ENCODE assay signal across 8 cellular contexts in genomic region chr7:108525985-108526767, GRCh38. TPM values are rescaled to one million over a fixed set of nuclear protein-coding genes. Genes with fewer than 3 reads are reported as not detected.
A peak's percentile ranks its signal among the peaks of the same experiment; 100 is the strongest.
DNase-seq lines count a peak whose midpoint lies in the region; FAIRE-seq and TF ChIP-seq lines count a peak whose summit lies in the region.

A gene with protein sequence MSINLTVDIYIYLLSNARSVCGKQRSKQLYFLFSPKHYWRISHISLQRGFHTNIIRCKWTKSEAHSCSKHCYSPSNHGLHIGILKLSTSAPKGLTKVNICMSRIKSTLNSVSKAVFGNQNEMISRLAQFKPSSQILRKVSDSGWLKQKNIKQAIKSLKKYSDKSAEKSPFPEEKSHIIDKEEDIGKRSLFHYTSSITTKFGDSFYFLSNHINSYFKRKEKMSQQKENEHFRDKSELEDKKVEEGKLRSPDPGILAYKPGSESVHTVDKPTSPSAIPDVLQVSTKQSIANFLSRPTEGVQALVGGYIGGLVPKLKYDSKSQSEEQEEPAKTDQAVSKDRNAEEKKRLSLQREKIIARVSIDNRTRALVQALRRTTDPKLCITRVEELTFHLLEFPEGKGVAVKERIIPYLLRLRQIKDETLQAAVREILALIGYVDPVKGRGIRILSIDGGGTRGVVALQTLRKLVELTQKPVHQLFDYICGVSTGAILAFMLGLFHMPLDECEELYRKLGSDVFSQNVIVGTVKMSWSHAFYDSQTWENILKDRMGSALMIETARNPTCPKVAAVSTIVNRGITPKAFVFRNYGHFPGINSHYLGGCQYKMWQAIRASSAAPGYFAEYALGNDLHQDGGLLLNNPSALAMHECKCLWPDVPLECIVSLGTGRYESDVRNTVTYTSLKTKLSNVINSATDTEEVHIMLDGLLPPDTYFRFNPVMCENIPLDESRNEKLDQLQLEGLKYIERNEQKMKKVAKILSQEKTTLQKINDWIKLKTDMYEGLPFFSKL (minus strand): TSS chr7:108526135. CDS start chr7:108515491, 10,644 bp downstream.

- no peak within 1 kb of the TSS for H2BK12ac ChIP-seq in neuronal stem cell (ENCODE audit: low read length)

- H2BK15ac ChIP-seq in neuronal stem cell (ENCODE audit: low read length): no peak within 1 kb of the TSS

- peaks cover 31% of the 10 kb centered on the region for H3K4me1 Mint-ChIP-seq in HFFc6 (ENCODE audit: low read depth)
- H3K4me1 Mint-ChIP-seq in activated naive CD4-positive, alpha-beta T cell treated with anti-CD3 and anti-CD28 coated beads, Interleukin-2, amount 10 ng/mL, durations not matched to agents 7 days and 5 days: peaks cover 42% of the 10 kb centered on the region

- H3K9me3 ChIP-seq in SK-N-MC (ENCODE audit: low read depth, low read length) (no peaks in the 10 kb centered on the region), neuronal stem cell (replicated peaks in 1 of 2; ENCODE audit: control insufficient read depth in 2 of 2, insufficient read depth in 1 of 2, low read depth in 1 of 2, low read length in 2 of 2) (no peaks in the 10 kb centered on the region)

- no peak within 1 kb of the TSS for H2AK5ac ChIP-seq in neuronal stem cell (ENCODE audit: low read depth, low read length)

- CTCF ChIA-PET in activated naive CD4-positive, alpha-beta T cell treated with anti-CD3 and anti-CD28 coated beads, Interleukin-2, amount 10 ng/mL, durations not matched to agents 7 days and 5 days (lab: Charles Lee): interaction anchor here (0.5 to 1.5 kb wide), 2 partner anchors 34 to 345 kb away, joined by 3 read pairs; no protein-coding TSS in a partner anchor

- H3K9ac ChIP-seq in SK-N-MC (ENCODE audit: insufficient read length) (peak within 1 kb of the TSS; percentile 92), neuronal stem cell (ENCODE audit: low read depth, low read length, poor library complexity) (peak within 1 kb of the TSS; percentile 80)

- H3K36me3 ChIP-seq in SK-N-MC (ENCODE audit: insufficient read depth, low read length) (peaks cover 2% of the 10 kb centered on the region; the same call in 1 of the 2 replicates), neuronal stem cell (replicated peaks in 1 of 2; ENCODE audit: control insufficient read depth in 2 of 2, insufficient read depth in 2 of 2, low read length in 2 of 2) (no peaks in the 10 kb centered on the region)

- peak; percentile 96 for FAIRE-seq in frontal cortex (lab: Jason Lieb, UNC)

- H3K36me3 Mint-ChIP-seq in HFFc6 (ENCODE audit: low read depth): no peaks in the 10 kb centered on the region
- peaks cover 10% of the 10 kb centered on the region for H3K36me3 Mint-ChIP-seq in activated naive CD4-positive, alpha-beta T cell treated with anti-CD3 and anti-CD28 coated beads, Interleukin-2, amount 10 ng/mL, durations not matched to agents 7 days and 5 days

- H3K27ac ChIP-seq in SK-N-MC: peak within 1 kb of the TSS; percentile 94
- peak within 1 kb of the TSS; percentile 95 for H3K27ac ChIP-seq in neuronal stem cell (replicated peaks; ENCODE audit: low read length)

- peaks cover 1% of the 10 kb centered on the region for H3K79me1 ChIP-seq in neuronal stem cell (ENCODE audit: low read depth, low read length)

- WGBS in neuronal stem cell (ENCODE audit: extremely low coverage in 2 of 2, insufficient read length in 2 of 2, insufficient replicate concordance in 1 of 2), 2 donors: no CpG with 5 or more reads among the region's 64 CpGs

- peak within 1 kb of the TSS; percentile 96 for H3K18ac ChIP-seq in neuronal stem cell (ENCODE audit: low read length)

- peaks cover 4% of the 10 kb centered on the region for H3K27me3 Mint-ChIP-seq in HFFc6 (ENCODE audit: insufficient read depth)
- no peaks in the 10 kb centered on the region for H3K27me3 Mint-ChIP-seq in activated naive CD4-positive, alpha-beta T cell treated with anti-CD3 and anti-CD28 coated beads, Interleukin-2, amount 10 ng/mL, durations not matched to agents 7 days and 5 days

- H4K91ac ChIP-seq in neuronal stem cell (ENCODE audit: low read depth, low read length, poor library complexity): no peak within 1 kb of the TSS

- peak within 1 kb of the TSS; percentile 94 for H3K23ac ChIP-seq in neuronal stem cell (ENCODE audit: low read depth, low read length, poor library complexity)

- H2BK5ac ChIP-seq in neuronal stem cell (ENCODE audit: low read length): peak within 1 kb of the TSS; percentile 94

- peak within 1 kb of the TSS; percentile 76 for H3K4me2 ChIP-seq in neuronal stem cell (ENCODE audit: insufficient read depth, low read length, poor library complexity, severe bottlenecking)

- H3K4me3 Mint-ChIP-seq in HFFc6: peak within 1 kb of the TSS; percentile 96
- peak within 1 kb of the TSS; percentile 92 for H3K4me3 Mint-ChIP-seq in activated naive CD4-positive, alpha-beta T cell treated with anti-CD3 and anti-CD28 coated beads, Interleukin-2, amount 10 ng/mL, durations not matched to agents 7 days and 5 days

- peak within 1 kb of the TSS; percentile 94 for H2AFZ ChIP-seq in neuronal stem cell (ENCODE audit: low read length)

- H3K9me3 Mint-ChIP-seq in HFFc6: no peaks in the 10 kb centered on the region
- H3K9me3 Mint-ChIP-seq in activated naive CD4-positive, alpha-beta T cell treated with anti-CD3 and anti-CD28 coated beads, Interleukin-2, amount 10 ng/mL, durations not matched to agents 7 days and 5 days: no peaks in the 10 kb centered on the region

- H3K27ac Mint-ChIP-seq in HFFc6: peak within 1 kb of the TSS; percentile 99
- peak within 1 kb of the TSS; percentile 99 for H3K27ac Mint-ChIP-seq in activated naive CD4-positive, alpha-beta T cell treated with anti-CD3 and anti-CD28 coated beads, Interleukin-2, amount 10 ng/mL, durations not matched to agents 7 days and 5 days

- H2BK120ac ChIP-seq in neuronal stem cell (ENCODE audit: low read depth, low read length): no peak within 1 kb of the TSS

- TF ChIP-seq CTCF in HFFc6 (IDR thresholded peaks at IDR 0.05) (no peak; the same call in 1 of the 2 replicates), NB4 (IDR thresholded peaks at IDR 0.05; ENCODE audit: low read depth, low read length) (no peak), subcutaneous adipose tissue (IDR thresholded peaks at IDR 0.05; ENCODE audit: low read depth) (no peak)

- H3K27me3 ChIP-seq in neuronal stem cell (ENCODE audit: control insufficient read depth in 3 of 3, insufficient read depth in 3 of 3, low read depth in 1 of 3, low read length in 3 of 3): no peaks in the 10 kb centered on the region

- H3K4me3 ChIP-seq in NB4 (ENCODE audit: low read depth, low read length): peak within 1 kb of the TSS; percentile 88
- peak within 1 kb of the TSS; percentile 87 for H3K4me3 ChIP-seq in SK-N-MC
- H3K4me3 ChIP-seq in neuronal stem cell (ENCODE audit: low read length in 2 of 2): peak within 1 kb of the TSS; percentile 71 to 85

- TF ChIP-seq POLR2A in NB4 (IDR thresholded peaks at IDR 0.05; ENCODE audit: extremely low read depth, insufficient read length): peak; percentile 60

- no peak within 1 kb of the TSS for H4K8ac ChIP-seq in neuronal stem cell (ENCODE audit: low read depth, low read length)

- H3K14ac ChIP-seq in neuronal stem cell (ENCODE audit: low read length): peak within 1 kb of the TSS; percentile 65

- H3K4ac ChIP-seq in neuronal stem cell (ENCODE audit: low read length): no peak within 1 kb of the TSS

- H3K4me1 ChIP-seq in neuronal stem cell (ENCODE audit: control insufficient read depth in 2 of 2, insufficient read depth in 1 of 2, low read depth in 1 of 2, low read length in 2 of 2): peaks cover 6 to 15% of the 10 kb centered on the region in 2 donors

- DNase-seq in GM04503 (ENCODE audit: low read depth) (peak; percentile 96), HFFc6 (peak; percentile 99), NB4 (ENCODE audit: low read depth) (peak; percentile 100), SK-N-MC (ENCODE audit: low read depth, low spot score) (peak; percentile 94), frontal cortex (ENCODE audit: low spot score in 2 of 2) (peak; percentile 87 to 93), neuronal stem cell (ENCODE audit: low spot score) (peak; percentile 99)
- DNase-seq in activated naive CD4-positive, alpha-beta T cell treated with anti-CD3 and anti-CD28 coated beads, Interleukin-2, amount 10 ng/mL, durations not matched to agents 7 days and 5 days: peak; percentile 100

RNA-seq across cellular contexts. Expression of the gene that starts here (rescaled TPM):
- 10 to 100 TPM; 16.2 to 18.7 (median 17.8) TPM for total RNA-seq in HFFc6 (2021; fragmentation: NEBNext Ultra II Directional; extraction: Animal tissue kit (Norgen Biotek cat#: 25700))
- 85.6 TPM for total RNA-seq in frontal cortex
- 16.0 TPM for polyA plus RNA-seq in neuronal stem cell (2013, experiment 1 of 2)
- polyA plus RNA-seq in neuronal stem cell (2013, experiment 2 of 2): 16.5 TPM
- total RNA-seq in subcutaneous adipose tissue: 10 to 100 TPM; 43.2 to 83.6 (median 51.7) TPM

Comparison
In these comparisons a context has a peak if more than half of its experiments do, and no peak if none do; other contexts are left out.
1. Peak in every context shown above with its lines: DNase-seq, H3K4me3 ChIP-seq and H3K27ac ChIP-seq.